ENCODE assay signal across 12 cellular contexts in genomic region chr12:6548556-6549378, GRCh38. TPM values are rescaled to one million over a fixed set of nuclear protein-coding genes. Genes with fewer than 3 reads are reported as not detected.
DNase-seq lines count a peak whose midpoint lies in the region; ATAC-seq and TF ChIP-seq lines count a peak whose summit lies in the region.
"Had no signal": no experiment of that assay in that cellular context is flagged by ENCODE, and none has a peak within 500 bp of the region (broad histone marks: within the 10 kb centered on the region; RNA-seq: fewer than 3 reads in every experiment).

No MANE protein-coding gene starts in this region.

- H3K27me3 ChIP-seq in upper lobe of right lung, result no peaks in the 10 kb centered on the region

- no peak overlapping the region for H3K27ac ChIP-seq in upper lobe of right lung
- H3K27ac ChIP-seq: C4-2B had no signal

- H3K4me1 ChIP-seq in upper lobe of right lung, result peaks cover 34% of the 10 kb centered on the region

- TF ChIP-seq CTCF in cardiac fibroblast (IDR thresholded peaks at IDR 0.05; ENCODE audit: low read depth, low read length) (no peak), mesothelial cell of epicardium (IDR thresholded peaks at IDR 0.05; ENCODE audit: unreplicated experiment) (no peak), upper lobe of right lung (IDR thresholded peaks at IDR 0.05) (no peak)

- intact Hi-C loops in upper lobe of right lung (cut with DNase I), result no loop called here

- no peaks in the 10 kb centered on the region for H3K27me3 Mint-ChIP-seq in activated T-cell treated with anti-CD3 and anti-CD28 coated beads, Interleukin-2, amount 50 U/mL, for 24 hours
- no peaks in the 10 kb centered on the region for H3K27me3 Mint-ChIP-seq in mesothelial cell of epicardium (ENCODE audit: low read depth)

- DNase-seq in activated T-cell treated with anti-CD3 and anti-CD28 coated beads, Interleukin-2, amount 50 U/mL, for 24 hours, result no peak
- no peak for DNase-seq in activated T-cell treated with anti-CD3 and anti-CD28 coated beads, Interleukin-2, amount 50 U/mL, for 48 hours
- DNase-seq in cardiac fibroblast (ENCODE audit: low read depth in 2 of 2) (peak; percentile 81 to 90), mesothelial cell of epicardium (ENCODE audit: low spot score in 2 of 2, unreplicated experiment in 2 of 2) (no peak), upper lobe of right lung (no peak)
- no peak for DNase-seq in stimulated activated CD8-positive, alpha-beta memory T cell treated with anti-CD3 and anti-CD28 coated beads, Interleukin-4, amount 100 ng/mL, for 48 hours
- no peak for DNase-seq in stimulated activated CD4-positive, alpha-beta T cell treated with anti-CD3 and anti-CD28 coated beads, Interleukin-4, amount 100 ng/mL, for 4 hours
- DNase-seq: activated CD4-positive, CD25-positive, alpha-beta regulatory T cell; effector memory CD4-positive, alpha-beta T cell; NCI-H1930 had no signal

- H3K27ac Mint-ChIP-seq in activated T-cell treated with anti-CD3 and anti-CD28 coated beads, Interleukin-2, amount 50 U/mL, for 24 hours, result peak overlapping the region; percentile 22
- H3K27ac Mint-ChIP-seq in mesothelial cell of epicardium, result peak overlapping the region; percentile 47

- H3K9me3 Mint-ChIP-seq in activated T-cell treated with anti-CD3 and anti-CD28 coated beads, Interleukin-2, amount 50 U/mL, for 24 hours, result no peaks in the 10 kb centered on the region
- no peaks in the 10 kb centered on the region for H3K9me3 Mint-ChIP-seq in mesothelial cell of epicardium

- H3K4me1 Mint-ChIP-seq in activated T-cell treated with anti-CD3 and anti-CD28 coated beads, Interleukin-2, amount 50 U/mL, for 24 hours (ENCODE audit: low read depth), result peaks cover 26% of the 10 kb centered on the region
- peaks cover 35% of the 10 kb centered on the region for H3K4me1 Mint-ChIP-seq in mesothelial cell of epicardium

- peak; percentile 4 for ATAC-seq in upper lobe of right lung
- no peak for ATAC-seq in GM21528 (IDR thresholded peaks at IDR 0.05; ENCODE audit: low FRiP score, unreplicated experiment)

- H3K36me3 Mint-ChIP-seq in activated T-cell treated with anti-CD3 and anti-CD28 coated beads, Interleukin-2, amount 50 U/mL, for 24 hours (ENCODE audit: low read depth), result peaks cover 92% of the 10 kb centered on the region
- peaks cover 6% of the 10 kb centered on the region for H3K36me3 Mint-ChIP-seq in mesothelial cell of epicardium

- H3K9me3 ChIP-seq in upper lobe of right lung, result no peaks in the 10 kb centered on the region

- peaks cover 37% of the 10 kb centered on the region for H3K36me3 ChIP-seq in upper lobe of right lung

- peak overlapping the region in 1 of 2 donors; percentile 52 for H3K4me3 ChIP-seq in cardiac fibroblast (replicated peaks in 1 of 2; ENCODE audit: low read depth in 2 of 2, low read length in 2 of 2)
- H3K4me3 ChIP-seq in upper lobe of right lung, result peak overlapping the region; percentile 14

- no peak overlapping the region for H3K4me3 Mint-ChIP-seq in activated T-cell treated with anti-CD3 and anti-CD28 coated beads, Interleukin-2, amount 50 U/mL, for 24 hours
- no peak overlapping the region for H3K4me3 Mint-ChIP-seq in mesothelial cell of epicardium

RNA-seq across cellular contexts. Expression of gene IFFO1, which starts 7.1 kb away (rescaled TPM):
- 14.8 to 16.1 TPM (median 14.8 TPM) in 3 replicates for total RNA-seq in mesothelial cell of epicardium
- 23.5 TPM for total RNA-seq in upper lobe of right lung

RNA-seq across cellular contexts. Expression of gene GAPDH, which starts 14.4 kb away (rescaled TPM):
- total RNA-seq in mesothelial cell of epicardium (2,078 to 2,104 TPM (median 2,089 TPM) in 3 replicates), upper lobe of right lung (736 TPM)

RNA-seq across cellular contexts. Expression of gene NOP2, which starts 19.3 kb away (rescaled TPM):
- total RNA-seq in mesothelial cell of epicardium, result 51.8 to 58.6 TPM (median 56.6 TPM) in 3 replicates
- 32.2 TPM for total RNA-seq in upper lobe of right lung

RNA-seq across cellular contexts. Expression of gene NCAPD2, which starts 54.9 kb away (rescaled TPM):
- total RNA-seq in mesothelial cell of epicardium (56.3 to 62.6 TPM (median 57.1 TPM) in 3 replicates), upper lobe of right lung (26.7 TPM)

RNA-seq across cellular contexts. Expression of gene MRPL51, which starts 55.7 kb away (rescaled TPM):
- 137 to 148 TPM (median 145 TPM) in 3 replicates for total RNA-seq in mesothelial cell of epicardium
- total RNA-seq in upper lobe of right lung, result 114 TPM

Comparison
In these comparisons a context has a peak if more than half of its experiments do, and no peak if none do; other contexts are left out.
1. DNase-seq: peak in cardiac fibroblast (2 of 2); none in activated T-cell treated with anti-CD3 and anti-CD28 coated beads, Interleukin-2, amount 50 U/mL, for 24 hours (single experiment), activated T-cell treated with anti-CD3 and anti-CD28 coated beads, Interleukin-2, amount 50 U/mL, for 48 hours (0 of 2), mesothelial cell of epicardium (0 of 2), upper lobe of right lung (single experiment), stimulated activated CD8-positive, alpha-beta memory T cell treated with anti-CD3 and anti-CD28 coated beads, Interleukin-4, amount 100 ng/mL, for 48 hours (single experiment) and stimulated activated CD4-positive, alpha-beta T cell treated with anti-CD3 and anti-CD28 coated beads, Interleukin-4, amount 100 ng/mL, for 4 hours (0 of 2).